19 cellular contexts compared by ENCODE assay signal in the genomic region with DNA sequence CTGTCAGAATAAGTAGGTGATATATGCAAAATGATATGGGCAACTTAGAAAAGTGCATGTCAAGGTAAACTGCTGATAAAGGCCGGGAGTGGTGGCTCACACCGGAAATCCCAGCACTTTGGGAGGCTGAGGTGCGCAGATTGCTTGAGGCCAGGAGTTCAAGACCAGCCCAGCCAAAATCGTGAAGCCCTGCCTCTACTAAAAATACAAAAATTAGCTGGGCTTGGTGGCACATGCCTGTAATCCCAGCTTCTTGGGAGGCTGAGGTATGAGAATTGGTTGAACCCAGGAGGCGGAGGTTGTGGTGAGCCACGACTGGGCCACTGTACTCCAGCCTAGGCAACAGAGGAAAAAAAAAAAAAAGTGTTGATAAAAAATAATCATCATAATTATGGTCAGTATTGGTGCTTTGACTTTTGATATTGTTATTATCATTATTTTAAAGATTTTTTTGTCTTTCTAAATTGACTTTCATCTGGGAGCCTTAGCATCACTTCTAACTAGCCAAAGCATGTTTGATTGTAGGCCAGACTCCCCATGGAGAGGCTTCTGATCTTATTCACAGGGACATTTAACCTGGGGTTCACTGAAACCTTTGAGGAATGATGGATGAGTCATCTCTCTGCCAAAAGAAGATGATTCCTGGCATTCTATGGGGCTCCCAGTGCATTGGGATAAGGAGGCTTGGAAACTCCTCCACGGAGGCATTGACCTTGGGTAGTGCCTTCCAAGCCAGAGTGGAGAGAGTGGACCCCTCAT. TPM values are rescaled to one million over a fixed set of nuclear protein-coding genes. Genes with fewer than 3 reads are reported as not detected.
A peak's percentile ranks its signal among the peaks of the same experiment; 100 is the strongest.
DNase-seq lines count a peak whose midpoint lies in the region; ATAC-seq, FAIRE-seq and TF ChIP-seq lines count a peak whose summit lies in the region.
"Had no signal": no experiment of that assay in that cellular context is flagged by ENCODE, and none has a peak within 500 bp of the region (broad histone marks: within the 10 kb centered on the region; RNA-seq: fewer than 3 reads in every experiment).

No MANE protein-coding gene starts in this region.

- TF ChIP-seq POLR2A in GM12891 (IDR thresholded peaks at IDR 0.05; ENCODE audit: low read depth, low read length), result no peak

- H3K36me3 Mint-ChIP-seq in activated T-cell treated with anti-CD3 and anti-CD28 coated beads, Interleukin-2, amount 50 U/mL, for 72 hours (ENCODE audit: insufficient read depth in 2 of 2), result peaks cover 0 to 3% of the 10 kb centered on the region in 2 donors
- peaks cover 2 to 5% of the 10 kb centered on the region in 2 donors for H3K36me3 Mint-ChIP-seq in stimulated activated naive B cell treated with anti-CD40 and anti-IgM and Interleukin-4, amounts not matched to agents 10 μg/mL and 1 μg/mL and 100 μg/mL, for 72 hours
- H3K36me3 Mint-ChIP-seq: natural killer cell, T-cell had no signal

- no peak overlapping the region for H3K4me3 ChIP-seq in choroid plexus epithelial cell (ENCODE audit: low read depth, low read length)
- H3K4me3 ChIP-seq: vagina had no signal

- H3K4me3 Mint-ChIP-seq in activated T-cell treated with anti-CD3 and anti-CD28 coated beads, Interleukin-2, amount 50 U/mL, for 72 hours, result peak overlapping the region; percentile 26 to 27
- no peak overlapping the region for H3K4me3 Mint-ChIP-seq in stimulated activated naive B cell treated with anti-CD40 and anti-IgM and Interleukin-4, amounts not matched to agents 10 μg/mL and 1 μg/mL and 100 μg/mL, for 72 hours
- H3K4me3 Mint-ChIP-seq: natural killer cell, T-cell had no signal

- ATAC-seq in activated T-cell treated with anti-CD3 and anti-CD28 coated beads, Interleukin-2, amount 50 U/mL, for 72 hours (replicated peaks in 1 of 2), result no peak
- no peak for ATAC-seq in stimulated activated naive B cell treated with anti-CD40 and anti-IgM and Interleukin-4, amounts not matched to agents 10 μg/mL and 1 μg/mL and 100 μg/mL, for 72 hours (replicated peaks)
- no peak for ATAC-seq in GM18868 (IDR thresholded peaks at IDR 0.05; ENCODE audit: unreplicated experiment)
- ATAC-seq: left lobe of liver, natural killer cell, T-cell had no signal

- peak overlapping the region; percentile 59 for H3K27ac Mint-ChIP-seq in activated T-cell treated with anti-CD3 and anti-CD28 coated beads, Interleukin-2, amount 50 U/mL, for 72 hours
- peak overlapping the region; percentile 92 for H3K27ac Mint-ChIP-seq in stimulated activated naive B cell treated with anti-CD40 and anti-IgM and Interleukin-4, amounts not matched to agents 10 μg/mL and 1 μg/mL and 100 μg/mL, for 72 hours
- H3K27ac Mint-ChIP-seq: natural killer cell had no signal

- no peak for DNase-seq in activated T-cell treated with anti-CD3 and anti-CD28 coated beads, Interleukin-2, amount 50 U/mL, for 72 hours
- DNase-seq in activated T-cell treated with anti-CD3 and anti-CD28 coated beads, Interleukin-2, amount 50 U/mL, for 1 hour, result no peak
- DNase-seq in NCI-H69 (lab: John Stamatoyannopoulos, UW) (peak; percentile 13), choroid plexus epithelial cell (ENCODE audit: low read depth) (peak; percentile 74), GM12891 (ENCODE audit: insufficient read length, low spot score) (no peak), NCI-H1930 (lab: John Stamatoyannopoulos, UW) (no peak)
- DNase-seq in stimulated activated naive B cell treated with anti-CD40 and anti-IgM and Interleukin-4, amounts not matched to agents 10 μg/mL and 1 μg/mL and 100 μg/mL, for 72 hours, result no peak
- DNase-seq: activated CD4-positive, CD25-positive, alpha-beta regulatory T cell treated with anti-CD3 and anti-CD28 coated beads, Interleukin-2, amount 50 U/mL, for 72 hours; activated effector memory CD4-positive, alpha-beta T cell treated with anti-CD3 and anti-CD28 coated beads, Interleukin-2, amount 50 U/mL, for 16 hours; DMS153; natural killer cell; NCI-H2029 treated with DMSO at 0.1 percent for 48 hours; retina; stimulated activated naive CD4-positive, alpha-beta T cell treated with Interleukin-2 at 50 U/mL for 16 hours; T-cell had no signal

- TF ChIP-seq CTCF in choroid plexus epithelial cell (conservative IDR thresholded peaks at IDR 0.05; ENCODE audit: low read depth, low read length), result no peak

- H3K4me1 Mint-ChIP-seq in activated T-cell treated with anti-CD3 and anti-CD28 coated beads, Interleukin-2, amount 50 U/mL, for 72 hours (ENCODE audit: low read depth), result peaks cover 77% of the 10 kb centered on the region
- peaks cover 32 to 56% of the 10 kb centered on the region in 2 donors for H3K4me1 Mint-ChIP-seq in stimulated activated naive B cell treated with anti-CD40 and anti-IgM and Interleukin-4, amounts not matched to agents 10 μg/mL and 1 μg/mL and 100 μg/mL, for 72 hours

- H3K9me3 Mint-ChIP-seq in activated T-cell treated with anti-CD3 and anti-CD28 coated beads, Interleukin-2, amount 50 U/mL, for 72 hours, result no peaks in the 10 kb centered on the region
- peaks cover 0 to 2% of the 10 kb centered on the region in 2 donors for H3K9me3 Mint-ChIP-seq in stimulated activated naive B cell treated with anti-CD40 and anti-IgM and Interleukin-4, amounts not matched to agents 10 μg/mL and 1 μg/mL and 100 μg/mL, for 72 hours
- H3K9me3 Mint-ChIP-seq: natural killer cell, T-cell had no signal

- FAIRE-seq in GM12891 (lab: Jason Lieb, UNC), result no peak
- FAIRE-seq: endometrium had no signal

- H3K27me3 Mint-ChIP-seq in activated T-cell treated with anti-CD3 and anti-CD28 coated beads, Interleukin-2, amount 50 U/mL, for 72 hours (ENCODE audit: low read depth), result no peaks in the 10 kb centered on the region
- no peaks in the 10 kb centered on the region for H3K27me3 Mint-ChIP-seq in stimulated activated naive B cell treated with anti-CD40 and anti-IgM and Interleukin-4, amounts not matched to agents 10 μg/mL and 1 μg/mL and 100 μg/mL, for 72 hours
- H3K27me3 Mint-ChIP-seq: T-cell had no signal

TF ChIP-seq in GM12891, 5 proteins besides CTCF, POLR2A, EP300 and RAD21:
- TF ChIP-seq SPI1 (IDR thresholded peaks at IDR 0.05; ENCODE audit: low read depth, low read length), result no peak
- no peak for TF ChIP-seq POLR2AphosphoS5 (IDR thresholded peaks at IDR 0.05; ENCODE audit: low read depth, low read length)
- TF ChIP-seq POU2F2 (IDR thresholded peaks at IDR 0.05; ENCODE audit: low read depth, low read length), result no peak

RNA-seq across cellular contexts. Expression of a gene that starts 5.6 kb away (rescaled TPM):
- total RNA-seq in activated T-cell treated with anti-CD3 and anti-CD28 coated beads, Interleukin-2, amount 50 U/mL, for 72 hours, result 10 to 100 TPM; 50.7 to 82.9 TPM
- polyA plus RNA-seq in GM12891 (2012; ENCODE audit: low read depth, missing spikeins), result 10.7 TPM

Comparison
In these comparisons a context has a peak if more than half of its experiments do, and no peak if none do; other contexts are left out.
1. DNase-seq: peak in NCI-H69 (single experiment) and choroid plexus epithelial cell (single experiment); none in activated T-cell treated with anti-CD3 and anti-CD28 coated beads, Interleukin-2, amount 50 U/mL, for 72 hours (0 of 2), activated T-cell treated with anti-CD3 and anti-CD28 coated beads, Interleukin-2, amount 50 U/mL, for 1 hour (single experiment), stimulated activated naive B cell treated with anti-CD40 and anti-IgM and Interleukin-4, amounts not matched to agents 10 μg/mL and 1 μg/mL and 100 μg/mL, for 72 hours (single experiment), GM12891 (single experiment) and NCI-H1930 (0 of 2).
2. H3K4me3 Mint-ChIP-seq: peak in activated T-cell treated with anti-CD3 and anti-CD28 coated beads, Interleukin-2, amount 50 U/mL, for 72 hours (2 of 2); none in stimulated activated naive B cell treated with anti-CD40 and anti-IgM and Interleukin-4, amounts not matched to agents 10 μg/mL and 1 μg/mL and 100 μg/mL, for 72 hours (0 of 2).